Comparison of ENCODE assay signal across 21 cellular contexts in the genomic region with DNA sequence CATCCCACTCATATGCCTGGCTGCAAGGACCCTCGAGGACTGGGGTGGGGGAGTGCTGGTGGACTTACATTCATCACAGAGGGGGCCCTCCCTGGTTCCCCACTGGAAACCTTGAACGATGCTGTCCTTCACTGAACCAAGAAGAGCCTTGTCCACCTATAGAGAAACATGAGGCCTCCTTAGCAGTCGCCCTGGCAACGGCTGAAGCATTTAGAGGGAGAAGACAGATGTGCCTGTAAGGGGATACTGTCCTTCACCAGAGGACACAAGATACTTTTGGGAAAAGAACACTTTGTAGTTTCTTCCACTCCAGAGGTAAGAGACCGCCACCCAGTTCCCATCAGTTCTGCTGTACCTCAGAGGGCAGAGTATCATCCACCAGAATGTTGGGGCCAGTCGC. TPM values are rescaled to one million over a fixed set of nuclear protein-coding genes. Genes with fewer than 3 reads are reported as not detected.
"Had no signal": no experiment of that assay in that cellular context is flagged by ENCODE, and none has a peak within 500 bp of the region (broad histone marks: within the 10 kb centered on the region; RNA-seq: fewer than 3 reads in every experiment).

No MANE protein-coding gene starts in this region.

- H3K4me3 Mint-ChIP-seq: dendritic cell treated with granulocyte-macrophage colony-stimulating factor and Interleukin-4, amounts not matched to agents 40 ng/mL and 50 ng/mL, for 4 days; effector memory CD8-positive, alpha-beta T cell; immature natural killer cell; naive B cell; nephron; stimulated activated memory B cell treated with anti-CD40 and anti-IgM and Interleukin-4, amounts not matched to agents 10 μg/mL and 1 μg/mL and 100 μg/mL, for 72 hours; stimulated activated naive CD8-positive, alpha-beta T cell treated with anti-CD3 and anti-CD28 coated beads, Interleukin-15, amount 100 ng/mL, for 72 hours had no signal

- H3K27ac Mint-ChIP-seq: dendritic cell treated with granulocyte-macrophage colony-stimulating factor and Interleukin-4, amounts not matched to agents 40 ng/mL and 50 ng/mL, for 4 days; nephron; stimulated activated memory B cell treated with anti-CD40 and anti-IgM and Interleukin-4, amounts not matched to agents 10 μg/mL and 1 μg/mL and 100 μg/mL, for 72 hours had no signal

- ATAC-seq: effector memory CD8-positive, alpha-beta T cell; left cardiac atrium; left ventricle myocardium superior; psoas muscle; right lobe of liver; stimulated activated memory B cell treated with anti-CD40 and anti-IgM and Interleukin-4, amounts not matched to agents 10 μg/mL and 1 μg/mL and 100 μg/mL, for 72 hours; stimulated activated naive CD8-positive, alpha-beta T cell treated with anti-CD3 and anti-CD28 coated beads, Interleukin-15, amount 100 ng/mL, for 72 hours; upper lobe of right lung had no signal

- H3K4me1 Mint-ChIP-seq: immature natural killer cell; nephron; stimulated activated memory B cell treated with anti-CD40 and anti-IgM and Interleukin-4, amounts not matched to agents 10 μg/mL and 1 μg/mL and 100 μg/mL, for 72 hours; stimulated activated naive CD8-positive, alpha-beta T cell treated with anti-CD3 and anti-CD28 coated beads, Interleukin-15, amount 100 ng/mL, for 72 hours had no signal

- H3K9me3 Mint-ChIP-seq: dendritic cell treated with granulocyte-macrophage colony-stimulating factor and Interleukin-4, amounts not matched to agents 40 ng/mL and 50 ng/mL, for 4 days; effector memory CD8-positive, alpha-beta T cell; immature natural killer cell; naive B cell; nephron; stimulated activated memory B cell treated with anti-CD40 and anti-IgM and Interleukin-4, amounts not matched to agents 10 μg/mL and 1 μg/mL and 100 μg/mL, for 72 hours; stimulated activated naive CD8-positive, alpha-beta T cell treated with anti-CD3 and anti-CD28 coated beads, Interleukin-15, amount 100 ng/mL, for 72 hours had no signal

- H3K27me3 Mint-ChIP-seq: dendritic cell treated with granulocyte-macrophage colony-stimulating factor and Interleukin-4, amounts not matched to agents 40 ng/mL and 50 ng/mL, for 4 days; effector memory CD8-positive, alpha-beta T cell; naive B cell; stimulated activated memory B cell treated with anti-CD40 and anti-IgM and Interleukin-4, amounts not matched to agents 10 μg/mL and 1 μg/mL and 100 μg/mL, for 72 hours; stimulated activated naive CD8-positive, alpha-beta T cell treated with anti-CD3 and anti-CD28 coated beads, Interleukin-15, amount 100 ng/mL, for 72 hours had no signal

- DNase-seq: effector memory CD8-positive, alpha-beta T cell; esophagus squamous epithelium; foreskin fibroblast; immature natural killer cell; left cardiac atrium; left ventricle myocardium superior; mesendoderm; naive B cell; psoas muscle; retina; right lobe of liver; stimulated activated CD4-positive, alpha-beta T cell treated with anti-CD3 and anti-CD28 coated beads, Interleukin-4, amount 100 ng/mL, for 1 hour; stimulated activated CD8-positive, alpha-beta memory T cell treated with anti-CD3 and anti-CD28 coated beads, Interleukin-4, amount 100 ng/mL, for 48 hours; stimulated activated naive CD8-positive, alpha-beta T cell treated with anti-CD3 and anti-CD28 coated beads, Interleukin-15, amount 100 ng/mL, for 72 hours; testis; upper lobe of right lung had no signal

RNA-seq across cellular contexts. Expression of gene HIGD1B, which starts 6.5 kb away (rescaled TPM):
- total RNA-seq: epithelial cell of proximal tubule, right lobe of liver, vagina had no signal
